ENCODE assay signal across 13 cellular contexts in genomic region chr6:148868314-148868713, GRCh38.
DNase-seq lines count a peak whose midpoint lies in the region; ATAC-seq, FAIRE-seq and TF ChIP-seq lines count a peak whose summit lies in the region.
"Had no signal": no experiment of that assay in that cellular context is flagged by ENCODE, and none has a peak within 500 bp of the region (broad histone marks: within the 10 kb centered on the region; RNA-seq: fewer than 3 reads in every experiment).

No MANE protein-coding gene starts in this region.

- no peaks in the 10 kb centered on the region; the same call in 2 of the 3 replicates for H3K9me3 ChIP-seq in GM12878 (replicated peaks; ENCODE audit: control insufficient read depth, insufficient read depth, low read length)
- no peaks in the 10 kb centered on the region for H3K9me3 ChIP-seq in mesenchymal stem cell (ENCODE audit: control insufficient read depth, low read length)
- H3K9me3 ChIP-seq in MG63, result no peaks in the 10 kb centered on the region
- H3K9me3 ChIP-seq: testis had no signal

- DNase-seq in EL (peak; percentile 71), HTR-8/SVneo (ENCODE audit: insufficient read length, low spot score) (peak; percentile 13), GM12878 (ENCODE audit: low read depth, low spot score) (no peak), mesenchymal stem cell (peak; percentile 63), MG63 (no peak), cortex of kidney (lab: John Stamatoyannopoulos, UW) (no peak)
- DNase-seq: aorta, NCI-H2171, OCI-M1, retina, testis had no signal

- CTCF ChIA-PET in GM12878 (lab: Yijun Ruan, JAX), result interaction anchor here (1.6 kb wide), 1 partner anchor 563 kb away, joined by 4 read pairs; no protein-coding TSS in a partner anchor

- H4K91ac ChIP-seq in mesenchymal stem cell (ENCODE audit: low read length), result no peak overlapping the region

- H3K27ac ChIP-seq in GM12878 (ENCODE audit: control insufficient read depth, insufficient read depth) (no peak overlapping the region), mesenchymal stem cell (ENCODE audit: low read length, poor library complexity, severe bottlenecking) (no peak overlapping the region)
- H3K27ac ChIP-seq: testis had no signal

- no peak overlapping the region for H2AK5ac ChIP-seq in mesenchymal stem cell (ENCODE audit: low read length, severe bottlenecking)

- H2BK5ac ChIP-seq in mesenchymal stem cell (ENCODE audit: low read depth, low read length, poor library complexity, severe bottlenecking), result no peak overlapping the region

- H4K8ac ChIP-seq in mesenchymal stem cell (ENCODE audit: low read length), result no peak overlapping the region

- H3K4me1 ChIP-seq in GM12878 (ENCODE audit: control insufficient read depth, insufficient read depth, low read length) (no peaks in the 10 kb centered on the region), mesenchymal stem cell (ENCODE audit: control insufficient read depth, insufficient read depth, low read depth, low read length) (peaks cover 3% of the 10 kb centered on the region)
- H3K4me1 ChIP-seq: testis had no signal

- H3K23ac ChIP-seq in mesenchymal stem cell (ENCODE audit: low read length in 2 of 2), result no peak overlapping the region

- H3K4me2 ChIP-seq in GM12878 (ENCODE audit: control insufficient read depth, insufficient read depth) (no peak overlapping the region), mesenchymal stem cell (ENCODE audit: low read length, poor library complexity, severe bottlenecking) (no peak overlapping the region)

- no peak for ATAC-seq in GM12878
- no peak for ATAC-seq in HG03354 (IDR thresholded peaks at IDR 0.05; ENCODE audit: poor library complexity, severe bottlenecking, unreplicated experiment)

- no peak for TF ChIP-seq RAD21 in GM12878 (IDR thresholded peaks at IDR 0.05; ENCODE audit: insufficient read depth, low read depth, low read length)

- H3K18ac ChIP-seq in mesenchymal stem cell (ENCODE audit: low read depth in 1 of 2, low read length in 2 of 2), result no peak overlapping the region

- no peak for TF ChIP-seq EP300 in GM12878 (IDR thresholded peaks at IDR 0.05; ENCODE audit: borderline replicate concordance in 1 of 2, control insufficient read depth in 1 of 2, low read depth in 2 of 2, low read length in 2 of 2)

- no peak for FAIRE-seq in HTR-8/SVneo (lab: Jason Lieb, UNC)
- FAIRE-seq in GM12878 (lab: Jason Lieb, UNC), result no peak
- FAIRE-seq: D721Med had no signal

- no peak overlapping the region for H2BK120ac ChIP-seq in mesenchymal stem cell (ENCODE audit: low read depth, low read length)

- BruUV-seq in GM12878 (replicated peaks; lab: Mats Ljungman, UMichigan), result no TSS peak

- no peak overlapping the region for H2BK12ac ChIP-seq in mesenchymal stem cell (ENCODE audit: low read length in 2 of 2)

- no peak overlapping the region for H3K4me3 ChIP-seq in GM12878
- no peak overlapping the region for H3K4me3 ChIP-seq in mesenchymal stem cell (ENCODE audit: insufficient read depth in 1 of 2, low read depth in 1 of 2, low read length in 2 of 2)
- H3K4me3 ChIP-seq in MG63, result no peak overlapping the region
- H3K4me3 ChIP-seq: testis had no signal

- no peak overlapping the region for H3K14ac ChIP-seq in mesenchymal stem cell (ENCODE audit: low read length in 2 of 2)

- RAD21 ChIA-PET in GM12878 (lab: Charles Lee; ENCODE audit: unreplicated experiment), result no interaction called here

- H2BK15ac ChIP-seq in mesenchymal stem cell (ENCODE audit: low read depth, poor library complexity, severe bottlenecking), result no peak overlapping the region

- H3K36me3 ChIP-seq in GM12878 (ENCODE audit: control insufficient read depth in 2 of 2, insufficient read depth in 2 of 2, low read length in 1 of 2), result no peaks in the 10 kb centered on the region
- H3K36me3 ChIP-seq in mesenchymal stem cell (ENCODE audit: control insufficient read depth in 1 of 2, insufficient read depth in 2 of 2, low read depth in 1 of 2, low read length in 2 of 2), result peaks cover 0 to 2% of the 10 kb centered on the region in 2 experiments
- peaks cover 2% of the 10 kb centered on the region; the same call in 1 of the 2 replicates for H3K36me3 ChIP-seq in MG63

- H2AFZ ChIP-seq in GM12878 (ENCODE audit: control insufficient read depth, low read depth, low read length), result no peak overlapping the region
- no peak overlapping the region for H2AFZ ChIP-seq in mesenchymal stem cell (ENCODE audit: low read depth, low read length)

- WGBS in GM12878 (ENCODE audit: insufficient coverage, insufficient replicate concordance, low lambda C conversion rate, missing lambda C conversion rate), result 10% methylated on average over 5 of the region's 5 CpGs
- 60% methylated on average over 2 of the region's 5 CpGs for WGBS in mesenchymal stem cell

- H3K79me1 ChIP-seq in mesenchymal stem cell (replicated peaks; ENCODE audit: low read length, poor library complexity, severe bottlenecking), result peaks cover 4% of the 10 kb centered on the region

- no peaks in the 10 kb centered on the region for H3K27me3 ChIP-seq in GM12878 (replicated peaks in 1 of 2; ENCODE audit: control insufficient read depth in 2 of 2, insufficient read depth in 2 of 2, low read length in 1 of 2)
- no peaks in the 10 kb centered on the region for H3K27me3 ChIP-seq in mesenchymal stem cell (ENCODE audit: control insufficient read depth in 1 of 2, insufficient read depth in 1 of 2, low read length in 2 of 2)
- H3K27me3 ChIP-seq in MG63, result no peaks in the 10 kb centered on the region
- H3K27me3 ChIP-seq: testis had no signal

- POLR2A ChIA-PET in GM12878 (lab: Charles Lee), result no interaction called here

- no peak for TF ChIP-seq POLR2A in GM12878 (IDR thresholded peaks at IDR 0.05; ENCODE audit: low read depth, low read length)

- intact Hi-C loops in GM12878 (cut with micrococcal nuclease; ENCODE audit: unreplicated experiment), result loop anchor here (5.0 kb wide), 1 partner anchor 86 kb away; no protein-coding TSS in a partner anchor

- in situ Hi-C loops in GM12878 (cut with MboI), result no loop called here

- H3K9ac ChIP-seq in GM12878 (ENCODE audit: control insufficient read depth, insufficient read depth, low read length) (no peak overlapping the region), mesenchymal stem cell (ENCODE audit: low read length) (no peak overlapping the region)

- H3K79me2 ChIP-seq in GM12878 (ENCODE audit: control insufficient read depth, insufficient read depth, low read length), result no peaks in the 10 kb centered on the region

- no peak overlapping the region for H3K4ac ChIP-seq in mesenchymal stem cell (ENCODE audit: low read depth in 1 of 2, low read length in 2 of 2)

- SMC1A ChIA-PET in GM12878 (lab: Charles Lee; ENCODE audit: uncharacterized antibody, unreplicated experiment), result interaction anchor here (1.2 kb wide), 1 partner anchor 97 kb away, joined by 3 read pairs; no protein-coding TSS in a partner anchor

- H4K20me1 ChIP-seq in GM12878 (ENCODE audit: control insufficient read depth, insufficient read depth), result no peaks in the 10 kb centered on the region

- TF ChIP-seq CTCF in GM12878 (IDR thresholded peaks at IDR 0.05 in 2 of 3, conservative IDR thresholded peaks at IDR 0.05 in 1 of 3; ENCODE audit: control insufficient read depth in 2 of 3, extremely low read depth in 1 of 3, insufficient read depth in 1 of 3, low read depth in 3 of 3, low read length in 3 of 3), result no peak

TF ChIP-seq in GM12878, 131 proteins besides CTCF, POLR2A, EP300 and RAD21:
- TF ChIP-seq ZNF687 (IDR thresholded peaks at IDR 0.05) (no peak), JUNB (IDR thresholded peaks at IDR 0.05) (peak; percentile 20; the same call in 1 of the 2 replicates)
TF ChIP-seq in GM12878: peak in this region for 1.

Comparison
In these comparisons a context has a peak if more than half of its experiments do, and no peak if none do; other contexts are left out.
1. DNase-seq: peak in EL (single experiment), HTR-8/SVneo (single experiment) and mesenchymal stem cell (single experiment); none in GM12878 (single experiment), MG63 (single experiment) and cortex of kidney (single experiment).